Comparison of ENCODE assay signal across 1 cellular context in genomic region chr17:44344939-44345496, GRCh38.
TF ChIP-seq lines count a peak whose summit lies in the region.

Gene GRN (plus strand): TSS chr17:44345302. CDS start chr17:44349165, 3,863 bp downstream.

TF ChIP-seq in endothelial cell of umbilical vein, 7 proteins besides CTCF, POLR2A, EP300 and RAD21 (continued from another document):
- TF ChIP-seq, protein P1, sequence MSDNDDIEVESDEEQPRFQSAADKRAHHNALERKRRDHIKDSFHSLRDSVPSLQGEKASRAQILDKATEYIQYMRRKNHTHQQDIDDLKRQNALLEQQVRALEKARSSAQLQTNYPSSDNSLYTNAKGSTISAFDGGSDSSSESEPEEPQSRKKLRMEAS (IDR thresholded peaks at IDR 0.05; ENCODE audit: insufficient read depth, insufficient read length) = peak; percentile 84
- TF ChIP-seq EZH2 (IDR thresholded peaks at IDR 0.05; ENCODE audit: borderline replicate concordance, low read depth, low read length, severe bottlenecking) = no peak
